Comparison of ENCODE assay signal across 9 cellular contexts in genomic region chr2:179991344-179991743, GRCh38.
DNase-seq lines count a peak whose midpoint lies in the region; ATAC-seq and TF ChIP-seq lines count a peak whose summit lies in the region.
"Had no signal": no experiment of that assay in that cellular context is flagged by ENCODE, and none has a peak within 500 bp of the region (broad histone marks: within the 10 kb centered on the region; RNA-seq: fewer than 3 reads in every experiment).

No MANE protein-coding gene starts in this region.

- ATAC-seq in GM18868 (IDR thresholded peaks at IDR 0.05; ENCODE audit: unreplicated experiment): peak; percentile 50
- ATAC-seq in HG02759 (IDR thresholded peaks at IDR 0.05; ENCODE audit: unreplicated experiment): no peak
- ATAC-seq in GM21390 (IDR thresholded peaks at IDR 0.05; ENCODE audit: unreplicated experiment): no peak
- ATAC-seq: lower lobe of right lung had no signal

- TF ChIP-seq CTCF in fibroblast of mammary gland (conservative IDR thresholded peaks at IDR 0.05; ENCODE audit: control insufficient read depth, insufficient read depth, low read depth, low read length): peak; percentile 16

- H3K4me3 ChIP-seq in fibroblast of mammary gland (ENCODE audit: control insufficient read depth, low read depth, low read length): no peak overlapping the region
- H3K4me3 ChIP-seq: lower lobe of right lung had no signal

- peak; percentile 1 for DNase-seq in NCI-H1092 treated with DMSO at 0.1 percent for 48 hours (lab: John Stamatoyannopoulos, UW)
- no peak for DNase-seq in NCI-H1092 (lab: John Stamatoyannopoulos, UW)
- DNase-seq in NAMALWA (ENCODE audit: low spot score): peak; percentile 56
- DNase-seq in fibroblast of mammary gland (ENCODE audit: low read depth): peak; percentile 24
- DNase-seq in C1 segment of cervical spinal cord (lab: John Stamatoyannopoulos, UW): no peak
- DNase-seq: lower lobe of right lung had no signal

Comparison
In these comparisons a context has a peak if more than half of its experiments do, and no peak if none do; other contexts are left out.
1. DNase-seq: peak in NCI-H1092 treated with DMSO at 0.1 percent for 48 hours (single experiment), NAMALWA (single experiment) and fibroblast of mammary gland (single experiment); none in NCI-H1092 (single experiment) and C1 segment of cervical spinal cord (0 of 14).